1 cellular context compared by ENCODE assay signal in the genomic region with DNA sequence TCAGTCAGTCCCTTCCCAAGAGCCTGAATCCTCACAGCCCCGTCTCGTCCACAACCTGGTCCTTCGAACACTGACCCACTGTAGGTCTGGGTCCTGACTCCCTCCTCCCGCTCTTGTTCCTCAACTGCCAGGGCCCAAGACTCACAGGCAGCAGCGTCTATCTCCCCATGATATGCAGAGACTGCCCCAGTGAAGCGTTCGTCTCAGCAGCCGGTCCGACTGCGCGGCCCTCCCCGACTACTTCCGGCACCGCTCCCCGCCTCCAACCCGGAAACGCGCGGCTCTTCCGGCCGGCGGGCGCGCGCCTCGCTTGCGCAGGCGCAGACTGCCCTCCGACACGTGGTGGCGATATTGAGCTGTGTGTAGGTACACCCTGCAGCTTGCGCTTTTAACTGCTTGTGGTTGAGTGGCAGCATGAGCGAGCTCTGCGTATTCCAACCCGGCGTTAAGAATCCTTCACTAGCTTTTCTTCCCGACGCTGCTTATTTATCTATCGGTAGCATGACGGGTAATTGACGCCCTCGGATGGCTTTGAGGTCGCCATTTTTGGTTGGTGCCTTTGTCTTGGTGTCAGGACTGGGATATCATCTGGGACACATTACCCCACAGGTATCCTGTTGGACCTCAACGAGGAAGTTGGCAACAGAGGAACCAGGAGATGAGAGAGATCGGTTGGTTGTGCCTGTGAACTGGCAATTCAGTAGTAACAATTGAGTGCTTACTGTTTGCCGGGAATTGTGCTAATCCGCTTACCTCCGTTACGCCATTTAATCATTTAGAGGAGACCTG.
TF ChIP-seq lines count a peak whose summit lies in the region.

A gene with protein sequence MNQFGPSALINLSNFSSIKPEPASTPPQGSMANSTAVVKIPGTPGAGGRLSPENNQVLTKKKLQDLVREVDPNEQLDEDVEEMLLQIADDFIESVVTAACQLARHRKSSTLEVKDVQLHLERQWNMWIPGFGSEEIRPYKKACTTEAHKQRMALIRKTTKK (minus strand): TSS at position 221 of the 789 bp plus-strand sequence. CDS start 20,986 bp downstream, outside the sequence.

TF ChIP-seq in HEK293, 187 proteins besides CTCF, POLR2A, EP300 and RAD21 (continued from another document and continues in another):
- peak; percentile 74; the same call in 1 of the 2 replicates for TF ChIP-seq REPIN1 (tag by site-specific recombination; IDR thresholded peaks at IDR 0.05; ENCODE audit: low read depth)
- TF ChIP-seq ZBTB20 (tag by site-specific recombination; IDR thresholded peaks at IDR 0.05) = peak; percentile 89; the same call in 1 of the 2 replicates
- peak; percentile 66; the same call in 1 of the 2 replicates for TF ChIP-seq YY1 (tag by site-specific recombination; IDR thresholded peaks at IDR 0.05)
- TF ChIP-seq ZNF544 (tag by site-specific recombination; IDR thresholded peaks at IDR 0.05) = no peak
- no peak for TF ChIP-seq EGR2 (tag by site-specific recombination; IDR thresholded peaks at IDR 0.05; ENCODE audit: low read depth)
- TF ChIP-seq ZNF394 (tag by site-specific recombination; IDR thresholded peaks at IDR 0.05; ENCODE audit: borderline replicate concordance) = peak; percentile 25; the same call in 1 of the 2 replicates
- TF ChIP-seq, protein P1, sequence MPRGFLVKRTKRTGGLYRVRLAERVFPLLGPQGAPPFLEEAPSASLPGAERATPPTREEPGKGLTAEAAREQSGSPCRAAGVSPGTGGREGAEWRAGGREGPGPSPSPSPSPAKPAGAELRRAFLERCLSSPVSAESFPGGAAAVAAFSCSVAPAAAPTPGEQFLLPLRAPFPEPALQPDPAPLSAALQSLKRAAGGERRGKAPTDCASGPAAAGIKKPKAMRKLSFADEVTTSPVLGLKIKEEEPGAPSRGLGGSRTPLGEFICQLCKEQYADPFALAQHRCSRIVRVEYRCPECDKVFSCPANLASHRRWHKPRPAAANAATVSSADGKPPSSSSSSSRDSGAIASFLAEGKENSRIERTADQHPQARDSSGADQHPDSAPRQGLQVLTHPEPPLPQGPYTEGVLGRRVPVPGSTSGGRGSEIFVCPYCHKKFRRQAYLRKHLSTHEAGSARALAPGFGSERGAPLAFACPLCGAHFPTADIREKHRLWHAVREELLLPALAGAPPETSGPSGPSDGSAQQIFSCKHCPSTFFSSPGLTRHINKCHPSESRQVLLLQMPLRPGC (tag by site-specific recombination; IDR thresholded peaks at IDR 0.05) = peak; percentile 60; the same call in 1 of the 2 replicates
- TF ChIP-seq HOXA7 (CRISPR knock-in tag; IDR thresholded peaks at IDR 0.05; ENCODE audit: borderline replicate concordance) = no peak
- no peak for TF ChIP-seq ZNF132 (tag by site-specific recombination; IDR thresholded peaks at IDR 0.05; ENCODE audit: borderline replicate concordance)
- TF ChIP-seq ZNF510 (tag by site-specific recombination; IDR thresholded peaks at IDR 0.05; ENCODE audit: insufficient replicate concordance) = no peak
- TF ChIP-seq, protein P2, sequence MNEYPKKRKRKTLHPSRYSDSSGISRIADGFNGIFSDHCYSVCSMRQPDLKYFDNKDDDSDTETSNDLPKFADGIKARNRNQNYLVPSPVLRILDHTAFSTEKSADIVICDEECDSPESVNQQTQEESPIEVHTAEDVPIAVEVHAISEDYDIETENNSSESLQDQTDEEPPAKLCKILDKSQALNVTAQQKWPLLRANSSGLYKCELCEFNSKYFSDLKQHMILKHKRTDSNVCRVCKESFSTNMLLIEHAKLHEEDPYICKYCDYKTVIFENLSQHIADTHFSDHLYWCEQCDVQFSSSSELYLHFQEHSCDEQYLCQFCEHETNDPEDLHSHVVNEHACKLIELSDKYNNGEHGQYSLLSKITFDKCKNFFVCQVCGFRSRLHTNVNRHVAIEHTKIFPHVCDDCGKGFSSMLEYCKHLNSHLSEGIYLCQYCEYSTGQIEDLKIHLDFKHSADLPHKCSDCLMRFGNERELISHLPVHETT (tag by site-specific recombination; IDR thresholded peaks at IDR 0.05) = peak; percentile 63; the same call in 1 of the 2 replicates
- peak; percentile 48; the same call in 1 of the 2 replicates for TF ChIP-seq ZNF843 (tag by site-specific recombination; IDR thresholded peaks at IDR 0.05)
- no peak for TF ChIP-seq ZNF354C (tag by site-specific recombination; IDR thresholded peaks at IDR 0.05; ENCODE audit: borderline replicate concordance, low read depth)
- TF ChIP-seq, protein P3, sequence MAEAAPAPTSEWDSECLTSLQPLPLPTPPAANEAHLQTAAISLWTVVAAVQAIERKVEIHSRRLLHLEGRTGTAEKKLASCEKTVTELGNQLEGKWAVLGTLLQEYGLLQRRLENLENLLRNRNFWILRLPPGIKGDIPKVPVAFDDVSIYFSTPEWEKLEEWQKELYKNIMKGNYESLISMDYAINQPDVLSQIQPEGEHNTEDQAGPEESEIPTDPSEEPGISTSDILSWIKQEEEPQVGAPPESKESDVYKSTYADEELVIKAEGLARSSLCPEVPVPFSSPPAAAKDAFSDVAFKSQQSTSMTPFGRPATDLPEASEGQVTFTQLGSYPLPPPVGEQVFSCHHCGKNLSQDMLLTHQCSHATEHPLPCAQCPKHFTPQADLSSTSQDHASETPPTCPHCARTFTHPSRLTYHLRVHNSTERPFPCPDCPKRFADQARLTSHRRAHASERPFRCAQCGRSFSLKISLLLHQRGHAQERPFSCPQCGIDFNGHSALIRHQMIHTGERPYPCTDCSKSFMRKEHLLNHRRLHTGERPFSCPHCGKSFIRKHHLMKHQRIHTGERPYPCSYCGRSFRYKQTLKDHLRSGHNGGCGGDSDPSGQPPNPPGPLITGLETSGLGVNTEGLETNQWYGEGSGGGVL (tag by site-specific recombination; IDR thresholded peaks at IDR 0.05) = no peak
- TF ChIP-seq ZNF621 (tag by site-specific recombination; IDR thresholded peaks at IDR 0.05) = no peak
- TF ChIP-seq ZBTB26 (tag by site-specific recombination; optimal IDR thresholded peaks at IDR 0.05) = peak; percentile 94
- peak; percentile 88 for TF ChIP-seq ZNF629 (tag by site-specific recombination; IDR thresholded peaks at IDR 0.05)
- peak; percentile 74; the same call in 1 of the 2 replicates for TF ChIP-seq KLF8 (tag by site-specific recombination; IDR thresholded peaks at IDR 0.05)
- no peak for TF ChIP-seq ZNF223 (tag by site-specific recombination; IDR thresholded peaks at IDR 0.05)
- TF ChIP-seq ZNF416 (tag by site-specific recombination; IDR thresholded peaks at IDR 0.05) = no peak
- TF ChIP-seq ZNF138 (tag by site-specific recombination; IDR thresholded peaks at IDR 0.05; ENCODE audit: borderline replicate concordance) = no peak
- TF ChIP-seq ZNF391 (tag by site-specific recombination; IDR thresholded peaks at IDR 0.05; ENCODE audit: borderline replicate concordance, low read depth) = peak; percentile 69; the same call in 1 of the 2 replicates
- TF ChIP-seq, protein P4, sequence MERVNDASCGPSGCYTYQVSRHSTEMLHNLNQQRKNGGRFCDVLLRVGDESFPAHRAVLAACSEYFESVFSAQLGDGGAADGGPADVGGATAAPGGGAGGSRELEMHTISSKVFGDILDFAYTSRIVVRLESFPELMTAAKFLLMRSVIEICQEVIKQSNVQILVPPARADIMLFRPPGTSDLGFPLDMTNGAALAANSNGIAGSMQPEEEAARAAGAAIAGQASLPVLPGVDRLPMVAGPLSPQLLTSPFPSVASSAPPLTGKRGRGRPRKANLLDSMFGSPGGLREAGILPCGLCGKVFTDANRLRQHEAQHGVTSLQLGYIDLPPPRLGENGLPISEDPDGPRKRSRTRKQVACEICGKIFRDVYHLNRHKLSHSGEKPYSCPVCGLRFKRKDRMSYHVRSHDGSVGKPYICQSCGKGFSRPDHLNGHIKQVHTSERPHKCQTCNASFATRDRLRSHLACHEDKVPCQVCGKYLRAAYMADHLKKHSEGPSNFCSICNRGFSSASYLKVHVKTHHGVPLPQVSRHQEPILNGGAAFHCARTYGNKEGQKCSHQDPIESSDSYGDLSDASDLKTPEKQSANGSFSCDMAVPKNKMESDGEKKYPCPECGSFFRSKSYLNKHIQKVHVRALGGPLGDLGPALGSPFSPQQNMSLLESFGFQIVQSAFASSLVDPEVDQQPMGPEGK (tag by site-specific recombination; IDR thresholded peaks at IDR 0.05) = peak; percentile 81
- TF ChIP-seq ZNF114 (tag by site-specific recombination; IDR thresholded peaks at IDR 0.05) = no peak
- no peak for TF ChIP-seq ZNF426 (tag by site-specific recombination; IDR thresholded peaks at IDR 0.05)
- no peak for TF ChIP-seq ZNF146 (tag by site-specific recombination; IDR thresholded peaks at IDR 0.05)
- no peak for TF ChIP-seq ZNF670 (tag by site-specific recombination; IDR thresholded peaks at IDR 0.05; ENCODE audit: low read depth)
- 0 out of 2 replicates have a peak, but pooled peaks have one; percentile 54 for TF ChIP-seq ZSCAN16 (tag by site-specific recombination; IDR thresholded peaks at IDR 0.05)
- peak; percentile 49; the same call in 1 of the 2 replicates for TF ChIP-seq IKZF3 (tag by site-specific recombination; IDR thresholded peaks at IDR 0.05)
- peak; percentile 96 for TF ChIP-seq ZBTB48 (tag by site-specific recombination; IDR thresholded peaks at IDR 0.05)
- peak; percentile 98 for TF ChIP-seq ZNF501 (tag by site-specific recombination; IDR thresholded peaks at IDR 0.05)
- TF ChIP-seq, protein P5, sequence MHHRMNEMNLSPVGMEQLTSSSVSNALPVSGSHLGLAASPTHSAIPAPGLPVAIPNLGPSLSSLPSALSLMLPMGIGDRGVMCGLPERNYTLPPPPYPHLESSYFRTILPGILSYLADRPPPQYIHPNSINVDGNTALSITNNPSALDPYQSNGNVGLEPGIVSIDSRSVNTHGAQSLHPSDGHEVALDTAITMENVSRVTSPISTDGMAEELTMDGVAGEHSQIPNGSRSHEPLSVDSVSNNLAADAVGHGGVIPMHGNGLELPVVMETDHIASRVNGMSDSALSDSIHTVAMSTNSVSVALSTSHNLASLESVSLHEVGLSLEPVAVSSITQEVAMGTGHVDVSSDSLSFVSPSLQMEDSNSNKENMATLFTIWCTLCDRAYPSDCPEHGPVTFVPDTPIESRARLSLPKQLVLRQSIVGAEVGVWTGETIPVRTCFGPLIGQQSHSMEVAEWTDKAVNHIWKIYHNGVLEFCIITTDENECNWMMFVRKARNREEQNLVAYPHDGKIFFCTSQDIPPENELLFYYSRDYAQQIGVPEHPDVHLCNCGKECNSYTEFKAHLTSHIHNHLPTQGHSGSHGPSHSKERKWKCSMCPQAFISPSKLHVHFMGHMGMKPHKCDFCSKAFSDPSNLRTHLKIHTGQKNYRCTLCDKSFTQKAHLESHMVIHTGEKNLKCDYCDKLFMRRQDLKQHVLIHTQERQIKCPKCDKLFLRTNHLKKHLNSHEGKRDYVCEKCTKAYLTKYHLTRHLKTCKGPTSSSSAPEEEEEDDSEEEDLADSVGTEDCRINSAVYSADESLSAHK (tag by site-specific recombination; IDR thresholded peaks at IDR 0.05) = no peak
- TF ChIP-seq ZFP69B (tag by site-specific recombination; IDR thresholded peaks at IDR 0.05) = peak; percentile 60; the same call in 1 of the 2 replicates
- 0 out of 2 replicates have a peak, but pooled peaks have one; percentile 41 for TF ChIP-seq ZNF121 (tag by site-specific recombination; IDR thresholded peaks at IDR 0.05)
- no peak for TF ChIP-seq ZNF677 (tag by site-specific recombination; IDR thresholded peaks at IDR 0.05)
- TF ChIP-seq ZNF624 (tag by site-specific recombination; IDR thresholded peaks at IDR 0.05) = no peak
- TF ChIP-seq ZSCAN5A (tag by site-specific recombination; IDR thresholded peaks at IDR 0.05) = peak; percentile 95
- no peak for TF ChIP-seq AEBP2 (tag by site-specific recombination; IDR thresholded peaks at IDR 0.05; ENCODE audit: borderline replicate concordance)
- TF ChIP-seq ZNF555 (tag by site-specific recombination; conservative IDR thresholded peaks at IDR 0.05) = no peak
- TF ChIP-seq ZNF112 (tag by site-specific recombination; IDR thresholded peaks at IDR 0.05) = no peak
- TF ChIP-seq, protein P6, sequence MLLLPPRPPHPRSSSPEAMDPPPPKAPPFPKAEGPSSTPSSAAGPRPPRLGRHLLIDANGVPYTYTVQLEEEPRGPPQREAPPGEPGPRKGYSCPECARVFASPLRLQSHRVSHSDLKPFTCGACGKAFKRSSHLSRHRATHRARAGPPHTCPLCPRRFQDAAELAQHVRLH (tag by site-specific recombination; IDR thresholded peaks at IDR 0.05) = peak; percentile 37; the same call in 1 of the 2 replicates
- 0 out of 2 replicates have a peak, but pooled peaks have one; percentile 36 for TF ChIP-seq ZIC2 (tag by site-specific recombination; IDR thresholded peaks at IDR 0.05)
- TF ChIP-seq ZBTB17 (tag by site-specific recombination; IDR thresholded peaks at IDR 0.05) = peak; percentile 92
